ENCODE assay signal across 8 cellular contexts in genomic region chr11:66546368-66546965, GRCh38. TPM values are rescaled to one million over a fixed set of nuclear protein-coding genes. Genes with fewer than 3 reads are reported as not detected.
DNase-seq lines count a peak whose midpoint lies in the region; ATAC-seq and TF ChIP-seq lines count a peak whose summit lies in the region.

Gene ACTN3 (plus strand): TSS chr11:66546903. CDS start chr11:66546938, 35 bp downstream.

- intact Hi-C loops in esophagus muscularis mucosa (cut with DNase I): no loop called here

- H3K27me3 ChIP-seq in SJCRH30 (no peaks in the 10 kb centered on the region), esophagus muscularis mucosa (no peaks in the 10 kb centered on the region), neural cell (ENCODE audit: insufficient read depth, low read depth, low read length) (no peaks in the 10 kb centered on the region)

- H3K9ac ChIP-seq in neural cell (ENCODE audit: low read length): peak within 1 kb of the TSS; percentile 86

- 3% methylated on average over 12 of the region's 37 CpGs for WGBS in esophagus muscularis mucosa

- H3K4me1 ChIP-seq in SJCRH30 (peaks cover 7% of the 10 kb centered on the region), esophagus muscularis mucosa (peaks cover 28 to 48% (median 38%) of the 10 kb centered on the region in 4 donors)

- TF ChIP-seq CTCF in GM12875 (IDR thresholded peaks at IDR 0.05; ENCODE audit: borderline replicate concordance, insufficient read depth, low read depth, low read length) (no peak), esophagus muscularis mucosa (IDR thresholded peaks at IDR 0.05) (no peak), neural cell (IDR thresholded peaks at IDR 0.05; ENCODE audit: poor library complexity, severe bottlenecking) (no peak)

- H3K9me2 ChIP-seq in neural cell (ENCODE audit: insufficient read depth, low read length): no peaks in the 10 kb centered on the region

- H3K79me2 ChIP-seq in neural cell (replicated peaks; ENCODE audit: insufficient read depth, low read length): no peaks in the 10 kb centered on the region

- TF ChIP-seq RAD21 in neural cell (conservative IDR thresholded peaks at IDR 0.05): no peak

- TF ChIP-seq POLR2A in esophagus muscularis mucosa (IDR thresholded peaks at IDR 0.05; ENCODE audit: low read depth): no peak

- peak within 1 kb of the TSS; percentile 87 for H3K4me2 ChIP-seq in neural cell (ENCODE audit: low read length)

- H3K36me3 ChIP-seq in SJCRH30 (no peaks in the 10 kb centered on the region), esophagus muscularis mucosa (peaks cover 0 to 22% (median 18%) of the 10 kb centered on the region in 4 donors), neural cell (ENCODE audit: insufficient read depth, low read length) (no peaks in the 10 kb centered on the region)

- H3K9me3 ChIP-seq in SJCRH30 (replicated peaks) (no peaks in the 10 kb centered on the region), esophagus muscularis mucosa (no peaks in the 10 kb centered on the region), neural cell (ENCODE audit: low read length) (no peaks in the 10 kb centered on the region)

- peak within 1 kb of the TSS; percentile 48 for H2AFZ ChIP-seq in neural cell (ENCODE audit: low read depth, low read length)

- DNase-seq in SJCRH30: no peak
- no peak for DNase-seq in esophagus muscularis mucosa (ENCODE audit: extremely low spot score)
- no peak for DNase-seq in NCI-H2227 (lab: John Stamatoyannopoulos, UW; ENCODE audit: unreplicated experiment)
- no peak for DNase-seq in NCI-H345 (lab: John Stamatoyannopoulos, UW)
- DNase-seq in NCI-H1092 (lab: John Stamatoyannopoulos, UW): no peak

- H3F3A ChIP-seq in neural cell (ENCODE audit: insufficient read depth, low read length, poor library complexity, severe bottlenecking): no peaks in the 10 kb centered on the region

- H3K27ac ChIP-seq in SJCRH30: peak within 1 kb of the TSS; percentile 26
- H3K27ac ChIP-seq in esophagus muscularis mucosa (replicated peaks in 1 of 4): peak within 1 kb of the TSS; percentile 78 to 87 (median 85)
- H3K27ac ChIP-seq in neural cell (ENCODE audit: low read length): no peak within 1 kb of the TSS

- ATAC-seq in GM19328 (IDR thresholded peaks at IDR 0.05; ENCODE audit: unreplicated experiment): no peak

- no peaks in the 10 kb centered on the region for H4K20me1 ChIP-seq in neural cell (ENCODE audit: insufficient read depth)

- TF ChIP-seq EP300 in esophagus muscularis mucosa (IDR thresholded peaks at IDR 0.05): no peak
- TF ChIP-seq EP300 in neural cell (conservative IDR thresholded peaks at IDR 0.05; ENCODE audit: poor library complexity, severe bottlenecking): no peak

- H3K4me3 ChIP-seq in GM12875 (ENCODE audit: low read depth, low read length) (peak within 1 kb of the TSS; percentile 94), SJCRH30 (peak within 1 kb of the TSS; percentile 72), esophagus muscularis mucosa (peak within 1 kb of the TSS; percentile 78 to 83 (median 82)), neural cell (ENCODE audit: low read length) (peak within 1 kb of the TSS; percentile 81)

TF ChIP-seq in neural cell, 6 proteins besides CTCF, POLR2A, EP300 and RAD21:
- TF ChIP-seq REST (IDR thresholded peaks at IDR 0.05; ENCODE audit: borderline replicate concordance) (peak; percentile 27), TAF1 (IDR thresholded peaks at IDR 0.05; ENCODE audit: low read depth) (no peak)

RNA-seq across cellular contexts. Expression of gene ACTN3, which starts in this region (rescaled TPM):
- total RNA-seq in SJCRH30 (2014; rRNA removed; shearing (Covaris generic)): not detected in 2 replicates
- total RNA-seq in esophagus muscularis mucosa: not detected
- polyA plus RNA-seq in neural cell: not detected in 2 replicates
- polyA minus RNA-seq in neural cell: not detected in 2 replicates
